In genomic region chr6:21448485-21449109, GRCh38 we compare ENCODE assay signal across 40 cellular contexts.
"Had no signal": no experiment of that assay in that cellular context is flagged by ENCODE, and none has a peak within 500 bp of the region (broad histone marks: within the 10 kb centered on the region; RNA-seq: fewer than 3 reads in every experiment).

No MANE protein-coding gene starts in this region.

- ATAC-seq: activated naive CD4-positive, alpha-beta T cell treated with anti-CD3 and anti-CD28 coated beads, Interleukin-2, amount 50 U/mL, for 72 hours; activated naive CD8-positive, alpha-beta T cell treated with anti-CD3 and anti-CD28 coated beads, Interleukin-2, amount 50 U/mL, for 24 hours; activated T-cell treated with anti-CD3 and anti-CD28 coated beads, Interleukin-2, amount 50 U/mL, for 4 hours; activated T-cell treated with anti-CD3 and anti-CD28 coated beads, Interleukin-2, amount 50 U/mL, for 72 hours; activated T-helper 17 cell treated with anti-CD3 and anti-CD28 coated beads, Interleukin-2, amount 50 U/mL, for 72 hours; body of pancreas had no signal

- H3K4me1 ChIP-seq: adrenal gland, ascending aorta, body of pancreas, breast epithelium had no signal

- H3K36me3 ChIP-seq: adrenal gland, ascending aorta, brain microvascular endothelial cell, breast epithelium, cardiac muscle cell had no signal

- H3K9me3 Mint-ChIP-seq: activated naive CD4-positive, alpha-beta T cell treated with anti-CD3 and anti-CD28 coated beads for 36 hours; activated naive CD4-positive, alpha-beta T cell treated with anti-CD3 and anti-CD28 coated beads, Interleukin-2, amount 10 ng/mL, durations not matched to agents 7 days and 5 days; activated naive CD4-positive, alpha-beta T cell treated with anti-CD3 and anti-CD28 coated beads, Interleukin-2, amount 50 U/mL, for 24 hours; activated naive CD4-positive, alpha-beta T cell treated with anti-CD3 and anti-CD28 coated beads, Interleukin-2, amount 50 U/mL, for 72 hours; activated naive CD8-positive, alpha-beta T cell treated with anti-CD3 and anti-CD28 coated beads for 36 hours; activated naive CD8-positive, alpha-beta T cell treated with anti-CD3 and anti-CD28 coated beads, Interleukin-2, amount 50 U/mL, for 24 hours; activated T-cell treated with anti-CD3 and anti-CD28 coated beads, Interleukin-2, amount 50 U/mL, for 24 hours; activated T-cell treated with anti-CD3 and anti-CD28 coated beads, Interleukin-2, amount 50 U/mL, for 4 hours; activated T-cell treated with anti-CD3 and anti-CD28 coated beads, Interleukin-2, amount 50 U/mL, for 72 hours; activated T-helper 1 cell treated with anti-CD3 and anti-CD28 coated beads, Interleukin-12 subunit alpha, Interleukin-12 subunit beta, Interleukin-2, Interleukin-4 antibody, amounts not matched to agents 30 ng/mL and 10 ng/mL and 1 ng/mL, durations not matched to agents 14 hours and 24 hours and 36 hours; activated T-helper 17 cell treated with anti-CD3 and anti-CD28 coated beads, Interleukin-2, amount 50 U/mL, for 72 hours; activated T-helper 2 cell treated with anti-CD3 and anti-CD28 coated beads, Interferon-gamma antibody, Interleukin-2, Interleukin-4, amounts not matched to agents 10 μg/mL and 5 μg/mL and 100 μg/mL, durations not matched to agents 14 hours and 24 hours and 36 hours; central memory CD8-positive, alpha-beta T cell had no signal

- FAIRE-seq: astrocyte, bronchial epithelial cell had no signal

- H3K27ac ChIP-seq: adrenal gland, ascending aorta, body of pancreas, brain microvascular endothelial cell, breast epithelium, cardiac muscle cell had no signal

- H3K27me3 ChIP-seq: adrenal gland, ascending aorta, body of pancreas, brain microvascular endothelial cell, breast epithelium, cardiac muscle cell had no signal

- DNase-seq: activated effector memory CD4-positive, alpha-beta T cell treated with anti-CD3 and anti-CD28 coated beads, Interleukin-2, amount 50 U/mL, for 16 hours; activated effector memory CD4-positive, alpha-beta T cell treated with Interleukin-2 at 50 U/mL for 16 hours; activated gamma-delta T cell; activated gamma-delta T cell treated with Interleukin-2 at 50 U/mL for 16 hours; activated naive CD4-positive, alpha-beta T cell; activated naive CD4-positive, alpha-beta T cell treated with anti-CD3 and anti-CD28 coated beads for 36 hours; activated naive CD4-positive, alpha-beta T cell treated with anti-CD3 and anti-CD28 coated beads, Interleukin-2, amount 10 ng/mL, durations not matched to agents 7 days and 5 days; activated naive CD4-positive, alpha-beta T cell treated with anti-CD3 and anti-CD28 coated beads, Interleukin-2, amount 50 U/mL, for 16 hours; activated naive CD4-positive, alpha-beta T cell treated with Interleukin-2 at 50 U/mL for 16 hours; activated naive CD8-positive, alpha-beta T cell treated with anti-CD3 and anti-CD28 coated beads for 36 hours; activated naive CD8-positive, alpha-beta T cell treated with anti-CD3 and anti-CD28 coated beads, Interleukin-2, amount 10 ng/mL, durations not matched to agents 7 days and 5 days; activated naive CD8-positive, alpha-beta T cell treated with anti-CD3 and anti-CD28 coated beads, Interleukin-2, amount 50 U/mL, for 24 hours; activated T-cell treated with anti-CD3 and anti-CD28 coated beads, Interleukin-2, amount 50 U/mL, for 1 hour; activated T-cell treated with anti-CD3 and anti-CD28 coated beads, Interleukin-2, amount 50 U/mL, for 24 hours; activated T-cell treated with anti-CD3 and anti-CD28 coated beads, Interleukin-2, amount 50 U/mL, for 4 hours; activated T-cell treated with anti-CD3 and anti-CD28 coated beads, Interleukin-2, amount 50 U/mL, for 48 hours; activated T-cell treated with anti-CD3 and anti-CD28 coated beads, Interleukin-2, amount 50 U/mL, for 72 hours; adrenal gland; amniotic stem cell; amygdala; anterior cingulate cortex; aorta; body of pancreas; brain microvascular endothelial cell; caudate nucleus; central memory CD4-positive, alpha-beta T cell; cerebellar nuclear complex had no signal

- H3K4me3 ChIP-seq: adrenal gland, ascending aorta, body of pancreas, breast epithelium, cardiac muscle cell had no signal

- H3K4me3 Mint-ChIP-seq: activated naive CD4-positive, alpha-beta T cell treated with anti-CD3 and anti-CD28 coated beads for 36 hours; activated naive CD4-positive, alpha-beta T cell treated with anti-CD3 and anti-CD28 coated beads, Interleukin-2, amount 10 ng/mL, durations not matched to agents 7 days and 5 days; activated naive CD4-positive, alpha-beta T cell treated with anti-CD3 and anti-CD28 coated beads, Interleukin-2, amount 50 U/mL, for 24 hours; activated naive CD8-positive, alpha-beta T cell; activated naive CD8-positive, alpha-beta T cell treated with anti-CD3 and anti-CD28 coated beads for 36 hours; activated naive CD8-positive, alpha-beta T cell treated with anti-CD3 and anti-CD28 coated beads, Interleukin-2, amount 10 ng/mL, durations not matched to agents 7 days and 5 days; activated naive CD8-positive, alpha-beta T cell treated with anti-CD3 and anti-CD28 coated beads, Interleukin-2, amount 50 U/mL, for 24 hours; activated T-cell treated with anti-CD3 and anti-CD28 coated beads, Interleukin-2, amount 50 U/mL, for 24 hours; activated T-cell treated with anti-CD3 and anti-CD28 coated beads, Interleukin-2, amount 50 U/mL, for 4 hours; activated T-cell treated with anti-CD3 and anti-CD28 coated beads, Interleukin-2, amount 50 U/mL, for 72 hours; activated T-helper 1 cell treated with anti-CD3 and anti-CD28 coated beads, Interleukin-12 subunit alpha, Interleukin-12 subunit beta, Interleukin-2, Interleukin-4 antibody, amounts not matched to agents 30 ng/mL and 10 ng/mL and 1 ng/mL, durations not matched to agents 14 hours and 24 hours and 36 hours; activated T-helper 17 cell treated with anti-CD3 and anti-CD28 coated beads, Interleukin-2, amount 50 U/mL, for 72 hours; brain; central memory CD8-positive, alpha-beta T cell had no signal

- H3K9me3 ChIP-seq: adrenal gland, ascending aorta, body of pancreas, breast epithelium had no signal

- H3K27me3 Mint-ChIP-seq: brain had no signal

- H3K27ac Mint-ChIP-seq: activated naive CD4-positive, alpha-beta T cell treated with anti-CD3 and anti-CD28 coated beads for 36 hours; activated naive CD4-positive, alpha-beta T cell treated with anti-CD3 and anti-CD28 coated beads, Interleukin-2, amount 10 ng/mL, durations not matched to agents 7 days and 5 days; activated naive CD4-positive, alpha-beta T cell treated with anti-CD3 and anti-CD28 coated beads, Interleukin-2, amount 50 U/mL, for 24 hours; activated naive CD4-positive, alpha-beta T cell treated with anti-CD3 and anti-CD28 coated beads, Interleukin-2, amount 50 U/mL, for 72 hours; activated naive CD8-positive, alpha-beta T cell; activated naive CD8-positive, alpha-beta T cell treated with anti-CD3 and anti-CD28 coated beads for 36 hours; activated naive CD8-positive, alpha-beta T cell treated with anti-CD3 and anti-CD28 coated beads, Interleukin-2, amount 10 ng/mL, durations not matched to agents 7 days and 5 days; activated naive CD8-positive, alpha-beta T cell treated with anti-CD3 and anti-CD28 coated beads, Interleukin-2, amount 50 U/mL, for 24 hours; activated T-cell treated with anti-CD3 and anti-CD28 coated beads, Interleukin-2, amount 50 U/mL, for 24 hours; activated T-cell treated with anti-CD3 and anti-CD28 coated beads, Interleukin-2, amount 50 U/mL, for 72 hours; activated T-helper 1 cell treated with anti-CD3 and anti-CD28 coated beads, Interleukin-12 subunit alpha, Interleukin-12 subunit beta, Interleukin-2, Interleukin-4 antibody, amounts not matched to agents 30 ng/mL and 10 ng/mL and 1 ng/mL, durations not matched to agents 14 hours and 24 hours and 36 hours; activated T-helper 17 cell treated with anti-CD3 and anti-CD28 coated beads, Interleukin-2, amount 50 U/mL, for 72 hours; activated T-helper 2 cell treated with anti-CD3 and anti-CD28 coated beads, Interferon-gamma antibody, Interleukin-2, Interleukin-4, amounts not matched to agents 10 μg/mL and 5 μg/mL and 100 μg/mL, durations not matched to agents 14 hours and 24 hours and 36 hours had no signal

- H3K36me3 Mint-ChIP-seq: activated naive CD4-positive, alpha-beta T cell treated with anti-CD3 and anti-CD28 coated beads, Interleukin-2, amount 10 ng/mL, durations not matched to agents 7 days and 5 days; activated naive CD4-positive, alpha-beta T cell treated with anti-CD3 and anti-CD28 coated beads, Interleukin-2, amount 50 U/mL, for 24 hours; activated naive CD4-positive, alpha-beta T cell treated with anti-CD3 and anti-CD28 coated beads, Interleukin-2, amount 50 U/mL, for 72 hours; activated naive CD8-positive, alpha-beta T cell; activated naive CD8-positive, alpha-beta T cell treated with anti-CD3 and anti-CD28 coated beads for 36 hours; activated naive CD8-positive, alpha-beta T cell treated with anti-CD3 and anti-CD28 coated beads, Interleukin-2, amount 10 ng/mL, durations not matched to agents 7 days and 5 days; brain had no signal

- H3K4me1 Mint-ChIP-seq: activated naive CD4-positive, alpha-beta T cell treated with anti-CD3 and anti-CD28 coated beads, Interleukin-2, amount 10 ng/mL, durations not matched to agents 7 days and 5 days; activated naive CD4-positive, alpha-beta T cell treated with anti-CD3 and anti-CD28 coated beads, Interleukin-2, amount 50 U/mL, for 24 hours; activated naive CD8-positive, alpha-beta T cell treated with anti-CD3 and anti-CD28 coated beads for 36 hours; activated naive CD8-positive, alpha-beta T cell treated with anti-CD3 and anti-CD28 coated beads, Interleukin-2, amount 10 ng/mL, durations not matched to agents 7 days and 5 days; activated naive CD8-positive, alpha-beta T cell treated with anti-CD3 and anti-CD28 coated beads, Interleukin-2, amount 50 U/mL, for 24 hours; activated T-helper 17 cell treated with anti-CD3 and anti-CD28 coated beads, Interleukin-2, amount 50 U/mL, for 72 hours; brain; central memory CD8-positive, alpha-beta T cell had no signal
